Comparison of ENCODE assay signal across 9 cellular contexts in genomic region chr20:50304501-50304856, GRCh38.
DNase-seq lines count a peak whose midpoint lies in the region; ATAC-seq, FAIRE-seq and TF ChIP-seq lines count a peak whose summit lies in the region.
"Had no signal": no experiment of that assay in that cellular context is flagged by ENCODE, and none has a peak within 500 bp of the region (broad histone marks: within the 10 kb centered on the region; RNA-seq: fewer than 3 reads in every experiment).

No MANE protein-coding gene starts in this region.

- peaks cover 58% of the 10 kb centered on the region for H3K4me1 Mint-ChIP-seq in chondrocyte (ENCODE audit: low read depth)

- H3K4me1 ChIP-seq in kidney (ENCODE audit: control insufficient read depth in 1 of 2, insufficient read depth in 1 of 2, low read depth in 1 of 2, low read length in 2 of 2), result peaks cover 16 to 30% of the 10 kb centered on the region in 2 donors
- peaks cover 11 to 12% of the 10 kb centered on the region in 2 donors for H3K4me1 ChIP-seq in small intestine (ENCODE audit: control insufficient read depth in 2 of 2, insufficient read depth in 1 of 2, low read depth in 1 of 2, low read length in 1 of 2)

- TF ChIP-seq CTCF in chondrocyte (IDR thresholded peaks at IDR 0.05) (no peak), kidney (IDR thresholded peaks at IDR 0.05; ENCODE audit: borderline replicate concordance, extremely low read depth, insufficient read depth) (no peak)

- H3K9me3 Mint-ChIP-seq in chondrocyte (ENCODE audit: low read depth), result peaks cover 4% of the 10 kb centered on the region

- WGBS in small intestine, 3 donors, result 53 to 73% (median 72%) methylated on average over 10 of the region's 10 CpGs

- H3K36me3 Mint-ChIP-seq in chondrocyte (ENCODE audit: low read depth), result no peaks in the 10 kb centered on the region

- no peaks in the 10 kb centered on the region for H3K27me3 ChIP-seq in small intestine (ENCODE audit: control insufficient read depth in 2 of 2, insufficient read depth in 2 of 2, low read length in 2 of 2)

- intact Hi-C loops in kidney (cut with DNase I), result no loop called here

- no peak for ATAC-seq in HG03432 (IDR thresholded peaks at IDR 0.05; ENCODE audit: unreplicated experiment)

- FAIRE-seq in kidney (lab: Jason Lieb, UNC) (no peak), small intestine (lab: Jason Lieb, UNC) (no peak)

- H3K27ac Mint-ChIP-seq in chondrocyte (ENCODE audit: unreplicated experiment), result peak overlapping the region; percentile 93

- no peaks in the 10 kb centered on the region for H3K9me3 ChIP-seq in kidney (ENCODE audit: control insufficient read depth in 1 of 2, low read length in 2 of 2)
- no peaks in the 10 kb centered on the region for H3K9me3 ChIP-seq in small intestine (ENCODE audit: control insufficient read depth, low read depth)

- no peak overlapping the region for H3K4me3 Mint-ChIP-seq in chondrocyte (ENCODE audit: unreplicated experiment)

- peak overlapping the region; percentile 79 to 95 for H3K27ac ChIP-seq in kidney (ENCODE audit: low read depth in 2 of 2, low read length in 2 of 2)
- H3K27ac ChIP-seq in skin epidermis, result peak overlapping the region; percentile 15 to 94 (median 82)
- H3K27ac ChIP-seq in small intestine (ENCODE audit: low read depth in 1 of 2, low read length in 1 of 2), result peak overlapping the region in 1 of 2 donors; percentile 89

- H3K27me3 Mint-ChIP-seq in chondrocyte (ENCODE audit: low read depth), result no peaks in the 10 kb centered on the region

- no peak overlapping the region for H3K9ac ChIP-seq in kidney (ENCODE audit: low read length in 2 of 2)

- DNase-seq in GM04504 (ENCODE audit: low read depth) (peak; percentile 92), chondrocyte (ENCODE audit: low spot score) (no peak), kidney (peak; percentile 95), NCI-H1436 treated with DMSO at 0.1 percent for 48 hours (lab: John Stamatoyannopoulos, UW) (no peak), activated gamma-delta T cell treated with Interleukin-2 at 50 U/mL for 16 hours (no peak), small intestine (no peak)
- DNase-seq: effector CD4-positive, alpha-beta T cell had no signal

- H3K36me3 ChIP-seq in kidney (ENCODE audit: control insufficient read depth in 1 of 2, insufficient read depth in 2 of 2, low read length in 2 of 2), result no peaks in the 10 kb centered on the region
- H3K36me3 ChIP-seq in small intestine (ENCODE audit: control insufficient read depth in 2 of 2, insufficient read depth in 2 of 2, low read length in 2 of 2), result no peaks in the 10 kb centered on the region

- no peak overlapping the region for H3K4me3 ChIP-seq in kidney (ENCODE audit: low read length in 2 of 2)
- no peak overlapping the region for H3K4me3 ChIP-seq in skin epidermis
- H3K4me3 ChIP-seq in small intestine (ENCODE audit: low read depth in 1 of 2, low read length in 2 of 2), result no peak overlapping the region

Comparison
In these comparisons a context has a peak if more than half of its experiments do, and no peak if none do; other contexts are left out.
1. DNase-seq: peak in GM04504 (single experiment) and kidney (single experiment); none in chondrocyte (single experiment), NCI-H1436 treated with DMSO at 0.1 percent for 48 hours (single experiment), activated gamma-delta T cell treated with Interleukin-2 at 50 U/mL for 16 hours (single experiment) and small intestine (single experiment).